In genomic region chr20:5741089-5741488, GRCh38 we compare ENCODE assay signal across 1 cellular context.
TF ChIP-seq lines count a peak whose summit lies in the region.

No MANE protein-coding gene starts in this region.

TF ChIP-seq in HEK293, 187 proteins besides CTCF, POLR2A, EP300 and RAD21 (continued from another document):
- TF ChIP-seq REST (tag by site-specific recombination; IDR thresholded peaks at IDR 0.05) (no peak), RBAK (tag by site-specific recombination; IDR thresholded peaks at IDR 0.05) (no peak), ZNF561 (tag by site-specific recombination; IDR thresholded peaks at IDR 0.05; ENCODE audit: borderline replicate concordance) (no peak), MZF1 (tag by site-specific recombination; IDR thresholded peaks at IDR 0.05; ENCODE audit: borderline replicate concordance) (no peak), OSR2 (tag by site-specific recombination; IDR thresholded peaks at IDR 0.05) (peak; percentile 74), KLF17 (tag by site-specific recombination; IDR thresholded peaks at IDR 0.05) (no peak), SP3 (tag by site-specific recombination; IDR thresholded peaks at IDR 0.05) (no peak), ZNF2 (tag by site-specific recombination; IDR thresholded peaks at IDR 0.05) (no peak), WT1 (tag by site-specific recombination; IDR thresholded peaks at IDR 0.05) (no peak), ZNF335 (tag by site-specific recombination; conservative IDR thresholded peaks at IDR 0.05) (peak; percentile 41), ZFP37 (tag by site-specific recombination; IDR thresholded peaks at IDR 0.05) (no peak), KLF7 (tag by site-specific recombination; IDR thresholded peaks at IDR 0.05; ENCODE audit: borderline replicate concordance) (no peak), TSHZ1 (tag by site-specific recombination; IDR thresholded peaks at IDR 0.05; ENCODE audit: borderline replicate concordance) (no peak), ZNF302 (tag by site-specific recombination; IDR thresholded peaks at IDR 0.05; ENCODE audit: low read depth) (no peak), ZNF311 (tag by site-specific recombination; IDR thresholded peaks at IDR 0.05; ENCODE audit: borderline replicate concordance) (no peak), ZNF560 (tag by site-specific recombination; IDR thresholded peaks at IDR 0.05; ENCODE audit: borderline replicate concordance) (no peak), HOXC10 (CRISPR knock-in tag; IDR thresholded peaks at IDR 0.05) (no peak), ZNF701 (tag by site-specific recombination; IDR thresholded peaks at IDR 0.05) (no peak), ZNF707 (tag by site-specific recombination; IDR thresholded peaks at IDR 0.05) (no peak), ZNF184 (tag by site-specific recombination; IDR thresholded peaks at IDR 0.05) (0 out of 2 replicates have a peak, but pooled peaks have one; percentile 31), ZNF248 (tag by site-specific recombination; IDR thresholded peaks at IDR 0.05) (no peak), ZXDB (tag by site-specific recombination; IDR thresholded peaks at IDR 0.05) (no peak), ZFP41 (tag by site-specific recombination; IDR thresholded peaks at IDR 0.05; ENCODE audit: borderline replicate concordance) (no peak), TCF7L2 (IDR thresholded peaks at IDR 0.05; ENCODE audit: borderline replicate concordance, low read depth, low read length) (no peak), FEZF1 (tag by site-specific recombination; IDR thresholded peaks at IDR 0.05) (no peak)
